In genomic region chr4:33882246-33882990, GRCh38 we compare ENCODE assay signal across 22 cellular contexts.
DNase-seq lines count a peak whose midpoint lies in the region; ATAC-seq and TF ChIP-seq lines count a peak whose summit lies in the region.
"Had no signal": no experiment of that assay in that cellular context is flagged by ENCODE, and none has a peak within 500 bp of the region (broad histone marks: within the 10 kb centered on the region; RNA-seq: fewer than 3 reads in every experiment).

No MANE protein-coding gene starts in this region.

- H3K27me3 ChIP-seq in GM23248 (replicated peaks; ENCODE audit: insufficient read depth), result no peaks in the 10 kb centered on the region
- H3K27me3 ChIP-seq in BE2C, result no peaks in the 10 kb centered on the region
- H3K27me3 ChIP-seq: body of pancreas, colonic mucosa, transverse colon had no signal

- H3K27ac ChIP-seq in GM23248, result peak overlapping the region; percentile 66
- H3K27ac ChIP-seq: body of pancreas, colonic mucosa, lower lobe of right lung, transverse colon had no signal

- peak overlapping the region; percentile 47 for H3K4me3 ChIP-seq in GM23248
- no peak overlapping the region for H3K4me3 ChIP-seq in fibroblast of villous mesenchyme (ENCODE audit: low read depth, low read length)
- H3K4me3 ChIP-seq in BE2C (ENCODE audit: low read depth, low read length), result no peak overlapping the region
- H3K4me3 ChIP-seq: body of pancreas, colonic mucosa, lower lobe of right lung, transverse colon had no signal

- in situ Hi-C loops in GM23248 (cut with MboI), result no loop called here

- H3K9me2 ChIP-seq in GM23248 (ENCODE audit: insufficient read depth), result no peaks in the 10 kb centered on the region

- peak overlapping the region; percentile 67 for H3K4me2 ChIP-seq in GM23248 (ENCODE audit: unreplicated experiment)

- H3K9me3 ChIP-seq in GM23248 (ENCODE audit: low read depth) (no peaks in the 10 kb centered on the region), BE2C (no peaks in the 10 kb centered on the region)
- H3K9me3 ChIP-seq: body of pancreas, colonic mucosa, lower lobe of right lung had no signal

- ATAC-seq in SK-N-SH treated with all-trans-retinoic acid at 6 μM for 48 hours, result no peak
- no peak for ATAC-seq in GM18861 (IDR thresholded peaks at IDR 0.05; ENCODE audit: unreplicated experiment)
- no peak for ATAC-seq in activated T-helper 17 cell treated with anti-CD3 and anti-CD28 coated beads, Interleukin-2, amount 50 U/mL, for 72 hours (replicated peaks)
- ATAC-seq: activated CD4-positive, CD25-positive, alpha-beta regulatory T cell treated with anti-CD3 and anti-CD28 coated beads, Interleukin-2, amount 50 U/mL, for 24 hours; body of pancreas; lower lobe of right lung; stimulated activated naive CD8-positive, alpha-beta T cell treated with anti-CD3 and anti-CD28 coated beads, Interleukin-15, amount 100 ng/mL, for 72 hours had no signal

- H3K27ac Mint-ChIP-seq in activated T-helper 17 cell treated with anti-CD3 and anti-CD28 coated beads, Interleukin-2, amount 50 U/mL, for 72 hours, result no peak overlapping the region
- H3K27ac Mint-ChIP-seq: activated naive CD4-positive, alpha-beta T cell treated with anti-CD3 and anti-CD28 coated beads, Interleukin-2, amount 50 U/mL, for 24 hours; stimulated activated naive CD8-positive, alpha-beta T cell treated with anti-CD3 and anti-CD28 coated beads, Interleukin-15, amount 100 ng/mL, for 72 hours had no signal

- H3K36me3 ChIP-seq in GM23248 (ENCODE audit: low read depth), result no peaks in the 10 kb centered on the region
- no peaks in the 10 kb centered on the region for H3K36me3 ChIP-seq in BE2C
- H3K36me3 ChIP-seq: colonic mucosa, lower lobe of right lung, transverse colon had no signal

- H4K20me1 ChIP-seq in GM23248 (ENCODE audit: insufficient read depth), result no peaks in the 10 kb centered on the region

- H3K4me1 ChIP-seq in GM23248 (ENCODE audit: insufficient read depth) (peaks cover 18% of the 10 kb centered on the region), BE2C (peaks cover 11% of the 10 kb centered on the region)
- H3K4me1 ChIP-seq: body of pancreas, colonic mucosa, lower lobe of right lung, transverse colon had no signal

- H3K36me3 Mint-ChIP-seq in activated T-helper 17 cell treated with anti-CD3 and anti-CD28 coated beads, Interleukin-2, amount 50 U/mL, for 72 hours (ENCODE audit: low read depth), result no peaks in the 10 kb centered on the region
- H3K36me3 Mint-ChIP-seq: activated naive CD4-positive, alpha-beta T cell treated with anti-CD3 and anti-CD28 coated beads, Interleukin-2, amount 50 U/mL, for 24 hours had no signal

- H3K27me3 Mint-ChIP-seq in activated T-helper 17 cell treated with anti-CD3 and anti-CD28 coated beads, Interleukin-2, amount 50 U/mL, for 72 hours, result no peaks in the 10 kb centered on the region
- H3K27me3 Mint-ChIP-seq: activated naive CD4-positive, alpha-beta T cell treated with anti-CD3 and anti-CD28 coated beads, Interleukin-2, amount 50 U/mL, for 24 hours; stimulated activated naive CD8-positive, alpha-beta T cell treated with anti-CD3 and anti-CD28 coated beads, Interleukin-15, amount 100 ng/mL, for 72 hours had no signal

- peaks cover 8% of the 10 kb centered on the region for H3K9me3 Mint-ChIP-seq in activated T-helper 17 cell treated with anti-CD3 and anti-CD28 coated beads, Interleukin-2, amount 50 U/mL, for 72 hours

- TF ChIP-seq CTCF in fibroblast of villous mesenchyme (IDR thresholded peaks at IDR 0.05; ENCODE audit: insufficient read depth, low read depth, low read length) (no peak), BE2C (IDR thresholded peaks at IDR 0.05; ENCODE audit: low read depth, low read length) (no peak)

- H3K4me1 Mint-ChIP-seq in activated T-helper 17 cell treated with anti-CD3 and anti-CD28 coated beads, Interleukin-2, amount 50 U/mL, for 72 hours, result no peaks in the 10 kb centered on the region
- H3K4me1 Mint-ChIP-seq: activated naive CD4-positive, alpha-beta T cell treated with anti-CD3 and anti-CD28 coated beads, Interleukin-2, amount 50 U/mL, for 24 hours; stimulated activated naive CD8-positive, alpha-beta T cell treated with anti-CD3 and anti-CD28 coated beads, Interleukin-15, amount 100 ng/mL, for 72 hours had no signal

- no peaks in the 10 kb centered on the region for H3K79me2 ChIP-seq in GM23248 (ENCODE audit: insufficient read depth)

- H3K9ac ChIP-seq in GM23248, result peak overlapping the region; percentile 53; the same call in 1 of the 2 replicates

- 15 to 23% methylated on average over 4 of the region's 4 CpGs for WGBS in GM23248 (ENCODE audit: low coverage in 1 of 2, low lambda C conversion rate in 2 of 2, missing lambda C conversion rate in 2 of 2), 2 experiments

- no peak overlapping the region for H3K4me3 Mint-ChIP-seq in activated T-helper 17 cell treated with anti-CD3 and anti-CD28 coated beads, Interleukin-2, amount 50 U/mL, for 72 hours
- H3K4me3 Mint-ChIP-seq: activated naive CD4-positive, alpha-beta T cell treated with anti-CD3 and anti-CD28 coated beads, Interleukin-2, amount 50 U/mL, for 24 hours; stimulated activated naive CD8-positive, alpha-beta T cell treated with anti-CD3 and anti-CD28 coated beads, Interleukin-15, amount 100 ng/mL, for 72 hours had no signal

- H3F3A ChIP-seq in GM23248 (ENCODE audit: insufficient read depth), result peaks cover 17% of the 10 kb centered on the region; the same call in 1 of the 2 replicates

- DNase-seq in GM23248 (peak; percentile 73), fibroblast of villous mesenchyme (ENCODE audit: low read depth) (peak; percentile 7), COR-L47 (lab: John Stamatoyannopoulos, UW) (no peak), BE2C (no peak)
- DNase-seq: activated CD8-positive, alpha-beta memory T cell treated with anti-CD3 and anti-CD28 coated beads for 24 hours; activated T-cell treated with anti-CD3 and anti-CD28 coated beads, Interleukin-2, amount 50 U/mL, for 48 hours; body of pancreas; colonic mucosa; GOT3; lower lobe of right lung; NCI-H1092; NCI-H2029; NK-92 treated with Interleukin-12 subunit alpha and Interleukin-12 subunit beta, amount 100 ng/mL, for 24 hours; RPMI8226; stimulated activated CD4-positive, alpha-beta T cell treated with anti-CD3 and anti-CD28 coated beads, Interleukin-4, amount 100 ng/mL, for 24 hours; stimulated activated naive CD8-positive, alpha-beta T cell treated with anti-CD3 and anti-CD28 coated beads, Interleukin-15, amount 100 ng/mL, for 72 hours; transverse colon had no signal

- peak overlapping the region; percentile 51 for H2AFZ ChIP-seq in GM23248

TF ChIP-seq in SK-N-SH treated with all-trans-retinoic acid at 6 μM for 48 hours, 23 proteins besides CTCF, POLR2A, EP300 and RAD21:
- TF ChIP-seq ZNF70 (CRISPR knock-in tag; IDR thresholded peaks at IDR 0.05) (no peak), ISL1 (CRISPR knock-in tag; IDR thresholded peaks at IDR 0.05) (peak; percentile 24; the same call in 1 of the 2 replicates), TCF4 (CRISPR knock-in tag; IDR thresholded peaks at IDR 0.05; ENCODE audit: borderline replicate concordance) (no peak), OSR1 (CRISPR knock-in tag; IDR thresholded peaks at IDR 0.05) (no peak), CSDC2 (CRISPR knock-in tag; IDR thresholded peaks at IDR 0.05) (no peak), RARB (CRISPR knock-in tag; IDR thresholded peaks at IDR 0.05) (no peak), BACH2 (CRISPR knock-in tag; IDR thresholded peaks at IDR 0.05; ENCODE audit: borderline replicate concordance) (no peak)

Comparison
In these comparisons a context has a peak if more than half of its experiments do, and no peak if none do; other contexts are left out.
1. DNase-seq: peak in GM23248 (single experiment) and fibroblast of villous mesenchyme (single experiment); none in COR-L47 (single experiment) and BE2C (single experiment).